Comparison of ENCODE assay signal across 26 cellular contexts in genomic region chr10:48724127-48724526, GRCh38. TPM values are rescaled to one million over a fixed set of nuclear protein-coding genes. Genes with fewer than 3 reads are reported as not detected.
DNase-seq lines count a peak whose midpoint lies in the region; ATAC-seq and TF ChIP-seq lines count a peak whose summit lies in the region.
"Had no signal": no experiment of that assay in that cellular context is flagged by ENCODE, and none has a peak within 500 bp of the region (broad histone marks: within the 10 kb centered on the region; RNA-seq: fewer than 3 reads in every experiment).

No MANE protein-coding gene starts in this region.

- DNase-seq in HCT116 (ENCODE audit: low read depth, low spot score) = no peak
- peak; percentile 1 for DNase-seq in M059J (ENCODE audit: low read depth)
- peak; percentile 3 for DNase-seq in myocyte (ENCODE audit: low read depth)
- no peak for DNase-seq in NCI-H2227 (lab: John Stamatoyannopoulos, UW; ENCODE audit: unreplicated experiment)
- DNase-seq in tibial nerve (ENCODE audit: low spot score in 2 of 2) = no peak
- no peak for DNase-seq in foreskin keratinocyte
- DNase-seq: CD4-positive, CD25-positive, alpha-beta regulatory T cell; GM23248; H9; KBM-7; NCI-H1048; NCI-H1417; NCI-H1694; NCI-H2029 treated with DMSO at 0.1 percent for 48 hours; NCI-H2227 treated with DMSO at 0.1 percent for 48 hours; NCI-H526 treated with DMSO at 0.1 percent for 48 hours; PC-9; T-cell had no signal

- TF ChIP-seq CTCF in HCT116 (IDR thresholded peaks at IDR 0.05 in 2 of 3, conservative IDR thresholded peaks at IDR 0.05 in 1 of 3; ENCODE audit: borderline replicate concordance in 1 of 3, insufficient read depth in 1 of 3, low read depth in 2 of 3, low read length in 2 of 3) (no peak), tibial nerve (IDR thresholded peaks at IDR 0.05) (no peak), foreskin keratinocyte (conservative IDR thresholded peaks at IDR 0.05) (no peak)

- intact Hi-C loops in HCT116 (cut with micrococcal nuclease) = no loop called here

- TF ChIP-seq RAD21 in HCT116 (IDR thresholded peaks at IDR 0.05; ENCODE audit: low read depth) = no peak

- no peaks in the 10 kb centered on the region for H3K9me2 ChIP-seq in HCT116 (ENCODE audit: insufficient read depth)

- ATAC-seq in HCT116 (no peak), HG02623 (IDR thresholded peaks at IDR 0.05; ENCODE audit: unreplicated experiment) (no peak), foreskin keratinocyte (no peak)
- ATAC-seq: Right ventricle myocardium inferior, T-cell had no signal

- H3K27me3 ChIP-seq in HCT116 (ENCODE audit: insufficient read depth, low read length) (peaks cover 71% of the 10 kb centered on the region), tibial nerve (no peaks in the 10 kb centered on the region), foreskin keratinocyte (no peaks in the 10 kb centered on the region)
- H3K27me3 ChIP-seq: SJSA1 had no signal

- WGBS in tibial nerve, 2 donors = 74 to 75% methylated on average over 7 of the region's 7 CpGs

- POLR2A ChIA-PET in HCT116 (lab: Charles Lee) = no interaction called here

- no peaks in the 10 kb centered on the region for H3K36me3 ChIP-seq in HCT116 (ENCODE audit: control insufficient read depth in 1 of 2, insufficient read depth in 2 of 2, low read length in 2 of 2)
- H3K36me3 ChIP-seq in tibial nerve = no peaks in the 10 kb centered on the region
- H3K36me3 ChIP-seq: SJSA1 had no signal

- H3K9me3 ChIP-seq in HCT116 (ENCODE audit: control insufficient read depth in 1 of 2, insufficient read depth in 1 of 2, low read depth in 1 of 2, low read length in 2 of 2) (no peaks in the 10 kb centered on the region), tibial nerve (no peaks in the 10 kb centered on the region)
- H3K9me3 ChIP-seq: SJSA1 had no signal

- TF ChIP-seq EP300 in tibial nerve (IDR thresholded peaks at IDR 0.05) = no peak

- no peak overlapping the region for H2AFZ ChIP-seq in HCT116 (ENCODE audit: low read depth, low read length, poor library complexity, severe bottlenecking)
- H2AFZ ChIP-seq: GM23248, PC-9 had no signal

- CTCF ChIA-PET in HCT116 (lab: Charles Lee) = no interaction called here

- TF ChIP-seq POLR2A in HCT116 (IDR thresholded peaks at IDR 0.05; ENCODE audit: borderline replicate concordance, extremely low read depth, insufficient read depth, insufficient read length) = no peak
- TF ChIP-seq POLR2A in tibial nerve (IDR thresholded peaks at IDR 0.05) = no peak

- H3K79me2 ChIP-seq in HCT116 (ENCODE audit: insufficient read depth, low read length) = no peaks in the 10 kb centered on the region

- no peaks in the 10 kb centered on the region for H4K20me1 ChIP-seq in HCT116 (ENCODE audit: insufficient read depth)

- no peak overlapping the region for H3K4me3 ChIP-seq in HCT116 (replicated peaks in 1 of 2; ENCODE audit: low read depth in 1 of 2, low read length in 2 of 2)
- H3K4me3 ChIP-seq in tibial nerve = no peak overlapping the region
- H3K4me3 ChIP-seq: GM23248, PC-9, SJSA1 had no signal

- no TSS peak for BruUV-seq in HCT116 (replicated peaks; lab: Mats Ljungman, UMichigan)

- no peak overlapping the region for H3K9ac ChIP-seq in HCT116 (ENCODE audit: low read length)
- H3K9ac ChIP-seq: GM23248 had no signal

- no peak overlapping the region for H3K27ac ChIP-seq in HCT116 (ENCODE audit: low read depth, low read length)
- no peak overlapping the region for H3K27ac ChIP-seq in tibial nerve
- H3K27ac ChIP-seq in foreskin keratinocyte = no peak overlapping the region
- H3K27ac ChIP-seq: GM23248, PC-9, SJSA1 had no signal

- RAD21 ChIA-PET in HCT116 (lab: Charles Lee; ENCODE audit: low non-redundant PET in 1 of 2, low total read pairs in 2 of 2, uncharacterized antibody in 2 of 2, unreplicated experiment in 2 of 2) = no interaction called here

- H3K4me1 ChIP-seq in HCT116 (ENCODE audit: control insufficient read depth in 1 of 2, insufficient read depth in 2 of 2, low read length in 2 of 2) (no peaks in the 10 kb centered on the region), tibial nerve (no peaks in the 10 kb centered on the region), foreskin keratinocyte (no peaks in the 10 kb centered on the region)
- H3K4me1 ChIP-seq: SJSA1 had no signal

- no peak overlapping the region for H3K4me2 ChIP-seq in HCT116 (ENCODE audit: low read length)
- H3K4me2 ChIP-seq: PC-9 had no signal

TF ChIP-seq in HCT116, 20 proteins besides CTCF, POLR2A, EP300 and RAD21:
- TF ChIP-seq CBX3 (IDR thresholded peaks at IDR 0.05; ENCODE audit: low read depth) (no peak), REST (IDR thresholded peaks at IDR 0.05; ENCODE audit: low read depth) (peak; percentile 27), SRF (IDR thresholded peaks at IDR 0.05; ENCODE audit: low read depth) (no peak), EZH2 (IDR thresholded peaks at IDR 0.05) (no peak), SIN3A (IDR thresholded peaks at IDR 0.05; ENCODE audit: low read depth) (no peak), MAX (IDR thresholded peaks at IDR 0.05) (no peak)

RNA-seq across cellular contexts. Expression of gene WDFY4, which starts 39.5 kb away (rescaled TPM):
- total RNA-seq in HCT116 (2021; ENCODE audit: unreplicated experiment) = 0.22 TPM
- not detected in 2 replicates for polyA plus RNA-seq in HCT116 (2012)
- not detected in 2 replicates for total RNA-seq in M059J (2014; rRNA removed; shearing (Covaris generic))
- 0.03 TPM in 1 of 2 replicates, not detected in the other for total RNA-seq in myocyte
- polyA plus RNA-seq in myocyte (2012) = not detected
- 10 to 100 TPM in 2 of 4 donors, 1 to 10 TPM in 2; 5.0 to 16.5 (median 8.8) TPM for total RNA-seq in tibial nerve
- 0.04 TPM in 1 of 2 replicates, not detected in the other for total RNA-seq in foreskin keratinocyte
- polyA plus RNA-seq in foreskin keratinocyte = not detected in 2 replicates
- total RNA-seq: Daoy, G401, GM23248, H9, NCI-H460, PC-9, RPMI7951 had no signal
- polyA plus RNA-seq: BJ, GM23248 had no signal

Comparison
In these comparisons a context has a peak if more than half of its experiments do, and no peak if none do; other contexts are left out.
1. DNase-seq: peak in M059J (single experiment) and myocyte (single experiment); none in HCT116 (single experiment), NCI-H2227 (single experiment), tibial nerve (0 of 2) and foreskin keratinocyte (0 of 2).